Comparison of ENCODE assay signal across 1 cellular context in the genomic region with DNA sequence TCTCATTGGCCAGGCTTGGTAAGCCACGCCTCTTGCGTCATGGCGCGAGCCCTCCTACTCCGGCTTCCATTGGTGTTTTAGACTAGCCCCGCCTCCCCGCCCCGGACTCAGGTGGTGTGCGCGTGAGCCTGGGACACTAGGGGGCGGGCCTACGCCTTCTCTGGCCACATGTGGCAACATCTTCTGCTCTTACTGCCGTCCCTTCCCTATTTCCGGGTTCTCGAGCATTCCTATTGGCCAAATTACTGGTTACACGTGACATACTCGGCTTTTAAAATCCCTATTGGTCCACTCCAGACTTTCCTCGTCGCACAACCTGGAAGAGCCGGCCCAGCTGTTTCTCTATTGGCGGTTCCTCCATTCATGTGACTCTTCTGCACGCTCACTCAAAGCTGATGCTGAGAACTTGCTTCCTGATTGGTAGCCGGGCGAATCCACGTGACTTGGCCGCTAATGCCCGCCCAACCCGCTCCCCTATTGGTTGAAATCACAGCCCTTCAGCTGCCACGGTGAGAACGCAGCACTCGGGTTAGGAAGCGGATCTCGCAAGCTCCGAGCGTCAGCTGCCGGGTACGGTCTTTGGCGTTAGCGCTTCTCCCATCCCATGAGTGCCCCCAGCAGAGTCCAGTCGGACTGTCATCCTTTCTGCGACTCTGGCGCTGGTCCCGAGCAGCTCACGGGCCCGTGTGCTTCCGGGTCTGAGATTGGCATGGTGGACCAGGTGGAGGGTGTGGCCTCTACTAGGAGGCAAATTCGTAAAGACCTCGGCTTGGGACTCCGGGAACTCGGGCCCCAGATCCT.
TF ChIP-seq lines count a peak whose summit lies in the region.

A gene with protein sequence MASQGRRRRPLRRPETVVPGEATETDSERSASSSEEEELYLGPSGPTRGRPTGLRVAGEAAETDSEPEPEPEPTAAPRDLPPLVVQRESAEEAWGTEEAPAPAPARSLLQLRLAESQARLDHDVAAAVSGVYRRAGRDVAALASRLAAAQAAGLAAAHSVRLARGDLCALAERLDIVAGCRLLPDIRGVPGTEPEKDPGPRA (plus strand): TSS at position 523 of the 801 bp plus-strand sequence. CDS start 513 bp downstream, outside the sequence.

TF ChIP-seq in HepG2, 621 proteins besides CTCF, POLR2A, EP300 and RAD21 (continued from another document and continues in another):
- no peak; the same call in 1 of the 2 replicates for TF ChIP-seq ZNF280B (CRISPR knock-in tag; IDR thresholded peaks at IDR 0.05; ENCODE audit: borderline replicate concordance)
- no peak for TF ChIP-seq ONECUT2 (CRISPR knock-in tag; IDR thresholded peaks at IDR 0.05)
- TF ChIP-seq SOX5 (CRISPR knock-in tag; IDR thresholded peaks at IDR 0.05; ENCODE audit: borderline replicate concordance) = 0 out of 2 replicates have a peak, but pooled peaks have one; percentile 35
- TF ChIP-seq MXI1 (IDR thresholded peaks at IDR 0.05; ENCODE audit: borderline replicate concordance, low read depth, low read length) = peak; percentile 97; the same call in 1 of the 3 replicates
- TF ChIP-seq, protein P1, sequence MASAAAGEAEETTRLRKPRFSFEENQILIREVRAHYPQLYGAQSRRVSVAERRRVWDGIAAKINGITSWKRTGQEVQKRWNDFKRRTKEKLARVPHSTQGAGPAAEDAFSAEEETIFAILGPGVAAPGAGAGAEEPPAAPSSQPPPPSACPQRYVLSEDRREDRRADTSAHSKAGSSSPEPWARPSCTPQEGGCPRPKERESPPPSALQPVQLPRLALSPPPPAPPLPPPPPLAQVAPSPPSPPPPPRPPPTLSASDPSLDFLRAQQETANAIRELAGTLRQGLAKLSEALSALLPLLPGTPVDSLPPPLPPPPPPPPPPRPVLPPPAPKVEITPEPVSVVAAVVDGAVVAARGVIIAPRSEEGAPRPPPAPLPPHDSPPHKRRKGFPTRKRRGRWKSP (CRISPR knock-in tag; IDR thresholded peaks at IDR 0.05) = peak; percentile 29
- TF ChIP-seq ZNF724P (CRISPR knock-in tag; IDR thresholded peaks at IDR 0.05; ENCODE audit: borderline replicate concordance) = 0 out of 2 replicates have a peak, but pooled peaks have one; percentile 26
- TF ChIP-seq, protein P2, sequence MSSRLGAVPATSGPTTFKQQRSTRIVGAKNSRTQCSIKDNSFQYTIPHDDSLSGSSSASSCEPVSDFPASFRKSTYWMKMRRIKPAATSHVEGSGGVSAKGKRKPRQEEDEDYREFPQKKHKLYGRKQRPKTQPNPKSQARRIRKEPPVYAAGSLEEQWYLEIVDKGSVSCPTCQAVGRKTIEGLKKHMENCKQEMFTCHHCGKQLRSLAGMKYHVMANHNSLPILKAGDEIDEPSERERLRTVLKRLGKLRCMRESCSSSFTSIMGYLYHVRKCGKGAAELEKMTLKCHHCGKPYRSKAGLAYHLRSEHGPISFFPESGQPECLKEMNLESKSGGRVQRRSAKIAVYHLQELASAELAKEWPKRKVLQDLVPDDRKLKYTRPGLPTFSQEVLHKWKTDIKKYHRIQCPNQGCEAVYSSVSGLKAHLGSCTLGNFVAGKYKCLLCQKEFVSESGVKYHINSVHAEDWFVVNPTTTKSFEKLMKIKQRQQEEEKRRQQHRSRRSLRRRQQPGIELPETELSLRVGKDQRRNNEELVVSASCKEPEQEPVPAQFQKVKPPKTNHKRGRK (CRISPR knock-in tag; IDR thresholded peaks at IDR 0.05) = no peak
- peak; percentile 94 for TF ChIP-seq SP4 (CRISPR knock-in tag; IDR thresholded peaks at IDR 0.05)
- 0 out of 2 replicates have a peak, but pooled peaks have one; percentile 35 for TF ChIP-seq HNRNPL (IDR thresholded peaks at IDR 0.05; ENCODE audit: low read depth, low read length)
- TF ChIP-seq ZFP90 (CRISPR knock-in tag; IDR thresholded peaks at IDR 0.05; ENCODE audit: borderline replicate concordance) = peak; percentile 81
- TF ChIP-seq, protein P3, sequence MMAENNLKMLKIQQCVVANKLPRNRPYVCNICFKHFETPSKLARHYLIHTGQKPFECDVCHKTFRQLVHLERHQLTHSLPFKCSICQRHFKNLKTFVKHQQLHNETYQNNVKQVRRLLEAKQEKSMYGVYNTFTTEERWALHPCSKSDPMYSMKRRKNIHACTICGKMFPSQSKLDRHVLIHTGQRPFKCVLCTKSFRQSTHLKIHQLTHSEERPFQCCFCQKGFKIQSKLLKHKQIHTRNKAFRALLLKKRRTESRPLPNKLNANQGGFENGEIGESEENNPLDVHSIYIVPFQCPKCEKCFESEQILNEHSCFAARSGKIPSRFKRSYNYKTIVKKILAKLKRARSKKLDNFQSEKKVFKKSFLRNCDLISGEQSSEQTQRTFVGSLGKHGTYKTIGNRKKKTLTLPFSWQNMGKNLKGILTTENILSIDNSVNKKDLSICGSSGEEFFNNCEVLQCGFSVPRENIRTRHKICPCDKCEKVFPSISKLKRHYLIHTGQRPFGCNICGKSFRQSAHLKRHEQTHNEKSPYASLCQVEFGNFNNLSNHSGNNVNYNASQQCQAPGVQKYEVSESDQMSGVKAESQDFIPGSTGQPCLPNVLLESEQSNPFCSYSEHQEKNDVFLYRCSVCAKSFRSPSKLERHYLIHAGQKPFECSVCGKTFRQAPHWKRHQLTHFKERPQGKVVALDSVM (CRISPR knock-in tag; IDR thresholded peaks at IDR 0.05) = peak; percentile 55
- TF ChIP-seq REPIN1 (CRISPR knock-in tag; IDR thresholded peaks at IDR 0.05; ENCODE audit: borderline replicate concordance, low read depth) = peak; percentile 47; the same call in 1 of the 2 replicates
- TF ChIP-seq CEBPB (IDR thresholded peaks at IDR 0.05; ENCODE audit: borderline replicate concordance, low read depth, low read length) = peak; percentile 95
- 0 out of 2 replicates have a peak, but pooled peaks have one; percentile 37 for TF ChIP-seq ATF2 (CRISPR knock-in tag; IDR thresholded peaks at IDR 0.05)
- no peak for TF ChIP-seq SP5 (CRISPR knock-in tag; IDR thresholded peaks at IDR 0.05; ENCODE audit: borderline replicate concordance, low read depth)
- TF ChIP-seq ZC3H13 (CRISPR knock-in tag; IDR thresholded peaks at IDR 0.05) = 0 out of 2 replicates have a peak, but pooled peaks have one; percentile 18
- no peak for TF ChIP-seq CHD2 (IDR thresholded peaks at IDR 0.05; ENCODE audit: low read depth, low read length)
- TF ChIP-seq, protein P4, sequence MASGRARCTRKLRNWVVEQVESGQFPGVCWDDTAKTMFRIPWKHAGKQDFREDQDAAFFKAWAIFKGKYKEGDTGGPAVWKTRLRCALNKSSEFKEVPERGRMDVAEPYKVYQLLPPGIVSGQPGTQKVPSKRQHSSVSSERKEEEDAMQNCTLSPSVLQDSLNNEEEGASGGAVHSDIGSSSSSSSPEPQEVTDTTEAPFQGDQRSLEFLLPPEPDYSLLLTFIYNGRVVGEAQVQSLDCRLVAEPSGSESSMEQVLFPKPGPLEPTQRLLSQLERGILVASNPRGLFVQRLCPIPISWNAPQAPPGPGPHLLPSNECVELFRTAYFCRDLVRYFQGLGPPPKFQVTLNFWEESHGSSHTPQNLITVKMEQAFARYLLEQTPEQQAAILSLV (CRISPR knock-in tag; IDR thresholded peaks at IDR 0.05; ENCODE audit: borderline replicate concordance) = 0 out of 2 replicates have a peak, but pooled peaks have one; percentile 32
- TF ChIP-seq NFKB2 (CRISPR knock-in tag; IDR thresholded peaks at IDR 0.05; ENCODE audit: borderline replicate concordance) = no peak; the same call in 1 of the 2 replicates
- TF ChIP-seq ATF4 (CRISPR knock-in tag; IDR thresholded peaks at IDR 0.05) = 0 out of 4 replicates have a peak, but pooled peaks of 1 of the 2 experiments have one; percentile 20
- TF ChIP-seq, protein P5, sequence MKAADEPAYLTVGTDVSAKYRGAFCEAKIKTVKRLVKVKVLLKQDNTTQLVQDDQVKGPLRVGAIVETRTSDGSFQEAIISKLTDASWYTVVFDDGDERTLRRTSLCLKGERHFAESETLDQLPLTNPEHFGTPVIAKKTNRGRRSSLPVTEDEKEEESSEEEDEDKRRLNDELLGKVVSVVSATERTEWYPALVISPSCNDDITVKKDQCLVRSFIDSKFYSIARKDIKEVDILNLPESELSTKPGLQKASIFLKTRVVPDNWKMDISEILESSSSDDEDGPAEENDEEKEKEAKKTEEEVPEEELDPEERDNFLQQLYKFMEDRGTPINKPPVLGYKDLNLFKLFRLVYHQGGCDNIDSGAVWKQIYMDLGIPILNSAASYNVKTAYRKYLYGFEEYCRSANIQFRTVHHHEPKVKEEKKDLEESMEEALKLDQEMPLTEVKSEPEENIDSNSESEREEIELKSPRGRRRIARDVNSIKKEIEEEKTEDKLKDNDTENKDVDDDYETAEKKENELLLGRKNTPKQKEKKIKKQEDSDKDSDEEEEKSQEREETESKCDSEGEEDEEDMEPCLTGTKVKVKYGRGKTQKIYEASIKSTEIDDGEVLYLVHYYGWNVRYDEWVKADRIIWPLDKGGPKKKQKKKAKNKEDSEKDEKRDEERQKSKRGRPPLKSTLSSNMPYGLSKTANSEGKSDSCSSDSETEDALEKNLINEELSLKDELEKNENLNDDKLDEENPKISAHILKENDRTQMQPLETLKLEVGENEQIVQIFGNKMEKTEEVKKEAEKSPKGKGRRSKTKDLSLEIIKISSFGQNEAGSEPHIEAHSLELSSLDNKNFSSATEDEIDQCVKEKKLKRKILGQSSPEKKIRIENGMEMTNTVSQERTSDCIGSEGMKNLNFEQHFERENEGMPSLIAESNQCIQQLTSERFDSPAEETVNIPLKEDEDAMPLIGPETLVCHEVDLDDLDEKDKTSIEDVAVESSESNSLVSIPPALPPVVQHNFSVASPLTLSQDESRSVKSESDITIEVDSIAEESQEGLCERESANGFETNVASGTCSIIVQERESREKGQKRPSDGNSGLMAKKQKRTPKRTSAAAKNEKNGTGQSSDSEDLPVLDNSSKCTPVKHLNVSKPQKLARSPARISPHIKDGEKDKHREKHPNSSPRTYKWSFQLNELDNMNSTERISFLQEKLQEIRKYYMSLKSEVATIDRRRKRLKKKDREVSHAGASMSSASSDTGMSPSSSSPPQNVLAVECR (CRISPR knock-in tag; IDR thresholded peaks at IDR 0.05; ENCODE audit: borderline replicate concordance) = peak; percentile 97
- TF ChIP-seq NFE2L1 (CRISPR knock-in tag; IDR thresholded peaks at IDR 0.05; ENCODE audit: borderline replicate concordance) = no peak
- TF ChIP-seq, protein P6, sequence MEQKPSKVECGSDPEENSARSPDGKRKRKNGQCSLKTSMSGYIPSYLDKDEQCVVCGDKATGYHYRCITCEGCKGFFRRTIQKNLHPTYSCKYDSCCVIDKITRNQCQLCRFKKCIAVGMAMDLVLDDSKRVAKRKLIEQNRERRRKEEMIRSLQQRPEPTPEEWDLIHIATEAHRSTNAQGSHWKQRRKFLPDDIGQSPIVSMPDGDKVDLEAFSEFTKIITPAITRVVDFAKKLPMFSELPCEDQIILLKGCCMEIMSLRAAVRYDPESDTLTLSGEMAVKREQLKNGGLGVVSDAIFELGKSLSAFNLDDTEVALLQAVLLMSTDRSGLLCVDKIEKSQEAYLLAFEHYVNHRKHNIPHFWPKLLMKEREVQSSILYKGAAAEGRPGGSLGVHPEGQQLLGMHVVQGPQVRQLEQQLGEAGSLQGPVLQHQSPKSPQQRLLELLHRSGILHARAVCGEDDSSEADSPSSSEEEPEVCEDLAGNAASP (CRISPR knock-in tag; IDR thresholded peaks at IDR 0.05; ENCODE audit: borderline replicate concordance) = peak; percentile 38; the same call in 1 of the 2 replicates
- peak; percentile 89 for TF ChIP-seq SP2 (CRISPR knock-in tag; IDR thresholded peaks at IDR 0.05)
- TF ChIP-seq CREB3 (CRISPR knock-in tag; IDR thresholded peaks at IDR 0.05) = no peak; the same call in 1 of the 2 replicates
- peak; percentile 30; the same call in 1 of the 2 replicates for TF ChIP-seq MXD1 (CRISPR knock-in tag; IDR thresholded peaks at IDR 0.05)
